ENCODE assay signal across 26 cellular contexts in the genomic region with DNA sequence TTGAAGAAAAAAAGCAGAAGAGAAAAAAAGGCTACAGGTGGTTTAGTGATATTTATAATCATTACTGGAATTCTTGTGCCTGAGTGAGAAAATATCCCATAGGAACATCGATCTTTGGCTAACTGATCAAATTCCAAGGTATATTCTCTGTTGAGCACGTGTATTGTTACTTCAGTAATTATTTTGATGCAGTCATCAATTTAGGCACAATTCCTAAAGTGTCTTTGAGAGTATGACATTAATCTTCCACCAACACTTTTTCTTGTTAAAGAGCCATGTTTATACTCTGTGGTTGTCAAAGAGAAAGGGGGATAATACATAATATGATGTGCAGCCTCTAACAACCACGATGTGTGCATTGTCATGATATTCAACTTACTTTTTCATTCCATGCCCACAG.
"Had no signal": no experiment of that assay in that cellular context is flagged by ENCODE, and none has a peak within 500 bp of the region (broad histone marks: within the 10 kb centered on the region; RNA-seq: fewer than 3 reads in every experiment).

No MANE protein-coding gene starts in this region.

- H3K9ac ChIP-seq: neural progenitor cell, parathyroid adenoma had no signal

- H3K27me3 ChIP-seq: hepatocyte, neural progenitor cell, neutrophil, right atrium auricular region, stomach, testis, thyroid gland, transverse colon, upper lobe of left lung, vagina had no signal

- H3K4me3 ChIP-seq: hepatocyte, left ventricle myocardium inferior, lung, neural progenitor cell, right atrium auricular region, skin epidermis, stomach, testis, thyroid gland, transverse colon, upper lobe of left lung, vagina had no signal

- H2AFZ ChIP-seq: hepatocyte, neural progenitor cell, parathyroid adenoma had no signal

- H3K27ac ChIP-seq: hepatocyte, left ventricle myocardium inferior, neural progenitor cell, neutrophil, parathyroid adenoma, right atrium auricular region, skin epidermis, stomach, testis, transverse colon, upper lobe of left lung, vagina had no signal

- H3K9me3 ChIP-seq: left ventricle myocardium inferior, neutrophil, right atrium auricular region, stomach, testis, thyroid gland, transverse colon, upper lobe of left lung, vagina had no signal

- H3K27ac Mint-ChIP-seq: memory B cell; naive thymus-derived CD8-positive, alpha-beta T cell; neural progenitor cell; progenitor cell of endocrine pancreas; stimulated activated naive B cell treated with anti-CD40 and anti-IgM and Interleukin-4, amounts not matched to agents 10 μg/mL and 1 μg/mL and 100 μg/mL, for 72 hours had no signal

- H3K36me3 ChIP-seq: left ventricle myocardium inferior, neural progenitor cell, neutrophil, right atrium auricular region, stomach, thyroid gland, transverse colon, upper lobe of left lung, vagina had no signal

- H3K4me1 ChIP-seq: right atrium auricular region, stomach, upper lobe of left lung had no signal

- H3K4me3 Mint-ChIP-seq: memory B cell; naive thymus-derived CD8-positive, alpha-beta T cell; nephron progenitor cell; neural progenitor cell; stimulated activated naive B cell treated with anti-CD40 and anti-IgM and Interleukin-4, amounts not matched to agents 10 μg/mL and 1 μg/mL and 100 μg/mL, for 72 hours had no signal

- ATAC-seq: naive thymus-derived CD8-positive, alpha-beta T cell; sciatic nerve; stimulated activated naive B cell treated with anti-CD40 and anti-IgM and Interleukin-4, amounts not matched to agents 10 μg/mL and 1 μg/mL and 100 μg/mL, for 72 hours; stimulated activated naive CD8-positive, alpha-beta T cell treated with anti-CD3 and anti-CD28 coated beads, Interleukin-15, Interleukin-2, amounts not matched to agents 100 U/mL and 50 U/mL, for 24 hours had no signal

- DNase-seq: left ventricle myocardium inferior; naive thymus-derived CD8-positive, alpha-beta T cell; nephron progenitor cell; occipital lobe; stimulated activated CD4-positive, alpha-beta T cell treated with anti-CD3 and anti-CD28 coated beads, Interleukin-12 subunit alpha, Interleukin-12 subunit beta, amount 100 ng/mL, for 4 hours; stimulated activated CD4-positive, alpha-beta T cell treated with anti-CD3 and anti-CD28 coated beads, Interleukin-15, amount 100 ng/mL, for 24 hours; stimulated activated CD4-positive, alpha-beta T cell treated with anti-CD3 and anti-CD28 coated beads, Interleukin-2, amount 100 ng/mL, for 24 hours; stimulated activated CD4-positive, alpha-beta T cell treated with anti-CD3 and anti-CD28 coated beads, Interleukin-4, amount 100 ng/mL, for 1 hour; stimulated activated naive B cell treated with anti-CD40 and anti-IgM and Interleukin-4, amounts not matched to agents 10 μg/mL and 1 μg/mL and 100 μg/mL, for 72 hours; stimulated activated naive CD8-positive, alpha-beta T cell treated with anti-CD3 and anti-CD28 coated beads, Interleukin-15, Interleukin-2, amounts not matched to agents 100 U/mL and 50 U/mL, for 24 hours; stomach; testis; thyroid gland; transverse colon; upper lobe of left lung had no signal

- H3K4me2 ChIP-seq: hepatocyte had no signal

- H3K79me2 ChIP-seq: parathyroid adenoma had no signal

- H3K27me3 Mint-ChIP-seq: memory B cell; naive thymus-derived CD8-positive, alpha-beta T cell; stimulated activated naive B cell treated with anti-CD40 and anti-IgM and Interleukin-4, amounts not matched to agents 10 μg/mL and 1 μg/mL and 100 μg/mL, for 72 hours had no signal

- H3K9me3 Mint-ChIP-seq: memory B cell; naive thymus-derived CD8-positive, alpha-beta T cell; nephron progenitor cell; neural progenitor cell; stimulated activated naive B cell treated with anti-CD40 and anti-IgM and Interleukin-4, amounts not matched to agents 10 μg/mL and 1 μg/mL and 100 μg/mL, for 72 hours had no signal
